Comparison of ENCODE assay signal across 26 cellular contexts in genomic region chr1:20819818-20820217, GRCh38.
"Had no signal": no experiment of that assay in that cellular context is flagged by ENCODE, and none has a peak within 500 bp of the region (broad histone marks: within the 10 kb centered on the region; RNA-seq: fewer than 3 reads in every experiment).

No MANE protein-coding gene starts in this region.

- H3K4me2 ChIP-seq: neural progenitor cell, smooth muscle cell had no signal

- H3K27me3 ChIP-seq: esophagus squamous epithelium, neural progenitor cell, right atrium auricular region, stomach, thyroid gland had no signal

- H3K4me1 ChIP-seq: esophagus squamous epithelium, neural progenitor cell, prostate gland, right atrium auricular region, stomach had no signal

- H2AFZ ChIP-seq: neural progenitor cell had no signal

- DNase-seq: cortex of kidney; effector memory CD8-positive, alpha-beta T cell; erythroblast; esophagus squamous epithelium; foreskin melanocyte; hypothalamus; mesenchymal stem cell; mucosa of descending colon; naive B cell; nucleus accumbens; stimulated activated CD4-positive, alpha-beta T cell treated with anti-CD3 and anti-CD28 coated beads, Interleukin-12 subunit alpha, Interleukin-12 subunit beta, amount 100 ng/mL, for 4 hours; stimulated activated CD4-positive, alpha-beta T cell treated with anti-CD3 and anti-CD28 coated beads, Interleukin-1b, Interleukin-23, amount 100 ng/mL, for 48 hours; stimulated activated CD4-positive, alpha-beta T cell treated with anti-CD3 and anti-CD28 coated beads, Interleukin-4, amount 100 ng/mL, for 1 hour; stimulated activated CD8-positive, alpha-beta memory T cell treated with anti-CD3 and anti-CD28 coated beads, Interleukin-4, amount 100 ng/mL, for 48 hours; stimulated activated naive CD4-positive, alpha-beta T cell treated with Interleukin-2 at 50 U/mL for 16 hours; stomach; thyroid gland had no signal

- H3K9ac ChIP-seq: neural progenitor cell had no signal

- H3K4me3 ChIP-seq: esophagus squamous epithelium, lung, mucosa of descending colon, neural progenitor cell, prostate gland, right atrium auricular region, smooth muscle cell, stomach, thyroid gland had no signal

- H3K36me3 ChIP-seq: prostate gland had no signal

- H3K27ac ChIP-seq: esophagus squamous epithelium, neural progenitor cell, prostate gland, right atrium auricular region, stomach, thyroid gland had no signal

- FAIRE-seq: endometrium, keratinocyte had no signal

- H3K9me3 ChIP-seq: esophagus squamous epithelium, mucosa of descending colon, prostate gland, right atrium auricular region, stomach, thyroid gland had no signal

- ATAC-seq: effector memory CD8-positive, alpha-beta T cell; left lobe of liver; mucosa of descending colon; sciatic nerve had no signal
